24 cellular contexts compared by ENCODE assay signal in genomic region chr1:1341549-1342021, GRCh38. TPM values are rescaled to one million over a fixed set of nuclear protein-coding genes. Genes with fewer than 3 reads are reported as not detected.
"Had no signal": no experiment of that assay in that cellular context is flagged by ENCODE, and none has a peak within 500 bp of the region (broad histone marks: within the 10 kb centered on the region; RNA-seq: fewer than 3 reads in every experiment).

No MANE protein-coding gene starts in this region.

- H3K9me3 ChIP-seq: gastrocnemius medialis, heart left ventricle, mucosa of descending colon, prostate gland, right atrium auricular region, sigmoid colon, thoracic aorta, tibial nerve, upper lobe of right lung, uterus had no signal

- H3K9ac ChIP-seq: neural progenitor cell had no signal

- H3K36me3 ChIP-seq: neural progenitor cell, uterus had no signal

- H3K4me1 ChIP-seq: neural progenitor cell had no signal

- H3K27me3 ChIP-seq: dorsolateral prefrontal cortex, gastrocnemius medialis, heart left ventricle, hepatocyte, neural progenitor cell, right atrium auricular region, sigmoid colon, tibial nerve, upper lobe of right lung, uterus had no signal

- FAIRE-seq: colon, kidney had no signal

- H3K4me3 ChIP-seq: dorsolateral prefrontal cortex, gastrocnemius medialis, heart left ventricle, hepatocyte, lung, mucosa of descending colon, neural progenitor cell, prostate gland, right atrium auricular region, sigmoid colon, thoracic aorta, tibial nerve, upper lobe of right lung, uterus had no signal

- H3K4me2 ChIP-seq: hepatocyte, neural progenitor cell had no signal

- H3K27ac ChIP-seq: dorsolateral prefrontal cortex, heart left ventricle, hepatocyte, neural progenitor cell, prostate gland, right atrium auricular region, sigmoid colon, thoracic aorta, tibial nerve, upper lobe of right lung, uterus had no signal

- ATAC-seq: esophagus mucosa; gastrocnemius medialis; heart left ventricle; left lobe of liver; mucosa of descending colon; natural killer cell treated with Interleukin-12 subunit alpha and Interleukin-12 subunit beta and Interleukin-15 and Interleukin-18, amount 100 ng/mL, for 72 hours; upper lobe of right lung had no signal

- H2AFZ ChIP-seq: hepatocyte, neural progenitor cell had no signal

- DNase-seq: dorsolateral prefrontal cortex; effector CD4-positive, alpha-beta T cell; foreskin fibroblast; gastrocnemius medialis; heart left ventricle; kidney; mucosa of descending colon; naive B cell; nucleus accumbens; sigmoid colon; stimulated activated CD4-positive, alpha-beta T cell treated with anti-CD3 and anti-CD28 coated beads, Interleukin-4, amount 100 ng/mL, for 4 hours; upper lobe of right lung; uterus had no signal

RNA-seq across cellular contexts. Expression of gene TAS1R3, which starts 10.5 kb away (rescaled TPM):
- total RNA-seq: sigmoid colon had no signal

RNA-seq across cellular contexts. Expression of gene MXRA8, which starts 16.8 kb away (rescaled TPM):
- total RNA-seq: natural killer cell treated with Interleukin-12 subunit alpha and Interleukin-12 subunit beta and Interleukin-15 and Interleukin-18, amount 100 ng/mL, for 72 hours had no signal
